In the genomic region with DNA sequence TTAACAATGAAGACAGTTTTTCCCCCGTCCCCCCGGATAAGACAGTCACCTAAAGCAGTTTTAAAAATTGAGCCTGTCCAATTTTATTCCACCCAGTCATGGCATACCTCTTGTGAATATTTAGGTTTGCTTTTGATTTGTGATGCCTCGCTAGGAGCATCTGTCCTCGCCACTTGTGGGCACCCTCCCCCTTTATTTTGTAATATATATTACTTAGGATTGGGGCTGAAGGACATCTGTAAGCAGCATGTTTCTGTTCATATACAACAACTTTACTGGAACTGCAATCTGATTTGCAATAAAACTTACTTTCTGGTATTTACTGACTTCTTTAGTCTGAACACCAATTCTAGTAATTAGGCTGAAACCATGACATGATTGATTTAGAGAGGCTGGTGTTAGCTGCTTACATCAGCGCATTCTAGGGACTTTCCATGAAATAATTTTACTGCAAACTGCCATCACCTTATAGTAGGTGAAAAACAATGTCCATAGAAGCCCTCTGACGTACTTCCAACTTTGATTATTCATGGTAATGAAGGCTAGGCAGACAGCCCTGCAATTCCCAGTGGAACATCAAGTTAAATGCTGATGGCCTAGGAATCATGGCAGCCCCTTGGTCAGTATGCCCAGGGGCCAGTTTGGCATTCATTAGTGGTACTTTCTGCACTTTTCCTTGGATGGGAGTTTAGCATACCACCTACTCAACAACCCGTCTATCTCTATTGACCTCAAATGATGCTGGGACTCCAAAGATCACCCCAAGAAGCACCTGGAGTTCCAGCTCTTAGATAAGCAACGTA, we compare ENCODE assay signal across 12 cellular contexts.
DNase-seq lines count a peak whose midpoint lies in the region; ATAC-seq, FAIRE-seq and TF ChIP-seq lines count a peak whose summit lies in the region.
"Had no signal": no experiment of that assay in that cellular context is flagged by ENCODE, and none has a peak within 500 bp of the region (broad histone marks: within the 10 kb centered on the region; RNA-seq: fewer than 3 reads in every experiment).

No MANE protein-coding gene starts in this region.

- TF ChIP-seq CTCF in GM13977 (IDR thresholded peaks at IDR 0.05; ENCODE audit: extremely low read depth, insufficient read depth, missing control alignments) = no peak
- TF ChIP-seq CTCF in GM12878 (IDR thresholded peaks at IDR 0.05 in 2 of 3, conservative IDR thresholded peaks at IDR 0.05 in 1 of 3; ENCODE audit: control insufficient read depth in 2 of 3, extremely low read depth in 1 of 3, insufficient read depth in 1 of 3, low read depth in 3 of 3, low read length in 3 of 3) = no peak
- no peak for TF ChIP-seq CTCF in tibial nerve (IDR thresholded peaks at IDR 0.05)

- no peaks in the 10 kb centered on the region for H3K36me3 ChIP-seq in GM12878 (ENCODE audit: control insufficient read depth in 2 of 2, insufficient read depth in 2 of 2, low read length in 1 of 2)
- no peaks in the 10 kb centered on the region for H3K36me3 ChIP-seq in tibial nerve
- H3K36me3 ChIP-seq: uterus had no signal

- TF ChIP-seq RAD21 in GM12878 (IDR thresholded peaks at IDR 0.05; ENCODE audit: insufficient read depth, low read depth, low read length) = no peak

- RAD21 ChIA-PET in GM12878 (lab: Charles Lee; ENCODE audit: unreplicated experiment) = interaction anchor here (0.5 to 1.7 kb wide), 3 partner anchors 44 to 334 kb away, joined by 3 to 7 read pairs (median 3); no protein-coding TSS in a partner anchor

- CTCF ChIA-PET in GM12878 (lab: Yijun Ruan, JAX) = interaction anchor here (0.7 to 2.0 kb wide), 7 partner anchors 9 to 333 kb away, joined by 3 to 4 read pairs (median 3); no protein-coding TSS in a partner anchor

- H3K4me3 ChIP-seq in GM12878 = no peak overlapping the region
- no peak overlapping the region for H3K4me3 ChIP-seq in tibial nerve
- H3K4me3 ChIP-seq: uterus had no signal

- H2AFZ ChIP-seq in GM12878 (ENCODE audit: control insufficient read depth, low read depth, low read length) = no peak overlapping the region; the same call in 1 of the 2 replicates

- no peak overlapping the region for H3K4me2 ChIP-seq in GM12878 (ENCODE audit: control insufficient read depth, insufficient read depth)

- H3K9me3 ChIP-seq in GM12878 (replicated peaks; ENCODE audit: control insufficient read depth, insufficient read depth, low read length) = no peaks in the 10 kb centered on the region
- peaks cover 0 to 20% (median 4%) of the 10 kb centered on the region in 4 donors for H3K9me3 ChIP-seq in tibial nerve
- H3K9me3 ChIP-seq: uterus had no signal

- FAIRE-seq in GM12878 (lab: Jason Lieb, UNC) = no peak
- FAIRE-seq in urothelium cell line (lab: Jason Lieb, UNC) = no peak

- POLR2A ChIA-PET in GM12878 (lab: Charles Lee) = interaction anchor here (0.5 to 1.4 kb wide), 2 partner anchors 45 to 334 kb away, joined by 3 to 9 read pairs; no protein-coding TSS in a partner anchor

- no peak overlapping the region for H3K9ac ChIP-seq in GM12878 (ENCODE audit: control insufficient read depth, insufficient read depth, low read length)

- H3K27ac ChIP-seq in GM12878 (ENCODE audit: control insufficient read depth, insufficient read depth) (no peak overlapping the region), tibial nerve (no peak overlapping the region)
- H3K27ac ChIP-seq: uterus had no signal

- peak; percentile 46 to 73; a peak in 3 of 4 replicates for TF ChIP-seq EP300 in GM12878 (IDR thresholded peaks at IDR 0.05; ENCODE audit: borderline replicate concordance in 1 of 2, control insufficient read depth in 1 of 2, low read depth in 2 of 2, low read length in 2 of 2)
- no peak for TF ChIP-seq EP300 in tibial nerve (IDR thresholded peaks at IDR 0.05)

- ATAC-seq in GM19035 (IDR thresholded peaks at IDR 0.05; ENCODE audit: unreplicated experiment) (peak; percentile 82), HG03354 (IDR thresholded peaks at IDR 0.05; ENCODE audit: poor library complexity, severe bottlenecking, unreplicated experiment) (peak; percentile 50), GM12878 (peak; percentile 94), GM19455 (IDR thresholded peaks at IDR 0.05; ENCODE audit: unreplicated experiment) (no peak)

- TF ChIP-seq POLR2A in GM12878 (IDR thresholded peaks at IDR 0.05; ENCODE audit: low read depth, low read length) (no peak), tibial nerve (IDR thresholded peaks at IDR 0.05) (no peak)

- H3K4me1 ChIP-seq in GM12878 (ENCODE audit: control insufficient read depth, insufficient read depth, low read length) (no peaks in the 10 kb centered on the region), tibial nerve (no peaks in the 10 kb centered on the region)
- H3K4me1 ChIP-seq: uterus had no signal

- SMC1A ChIA-PET in GM12878 (lab: Charles Lee; ENCODE audit: uncharacterized antibody, unreplicated experiment) = interaction anchor here (0.7 to 1.6 kb wide), 7 partner anchors 11 to 530 kb away, joined by 3 to 5 read pairs (median 3); no protein-coding TSS in a partner anchor

- BruUV-seq in GM12878 (replicated peaks; lab: Mats Ljungman, UMichigan) = no TSS peak

- intact Hi-C loops in GM12878 (cut with micrococcal nuclease; ENCODE audit: unreplicated experiment) = loop anchor here (5.0 kb wide), 1 partner anchor 45 kb away; no protein-coding TSS in a partner anchor

- H3K27me3 ChIP-seq in GM12878 (replicated peaks in 1 of 2; ENCODE audit: control insufficient read depth in 2 of 2, insufficient read depth in 2 of 2, low read length in 1 of 2) = no peaks in the 10 kb centered on the region
- H3K27me3 ChIP-seq in tibial nerve = no peaks in the 10 kb centered on the region
- H3K27me3 ChIP-seq: uterus had no signal

- in situ Hi-C loops in GM13977 (cut with MboI; ENCODE audit: low pct_unique_long_range_greater_than_20kb, low sequenced_read_pairs, unreplicated experiment) (no loop called here), GM12878 (cut with MboI) (no loop called here)

- DNase-seq in GM13977 (ENCODE audit: low spot score) (peak; percentile 20), GM12878 (ENCODE audit: low read depth, low spot score) (no peak), tibial nerve (ENCODE audit: low spot score in 2 of 2) (no peak), urothelium cell line (ENCODE audit: low spot score) (no peak), DMS153 (lab: John Stamatoyannopoulos, UW) (no peak)
- DNase-seq: activated CD4-positive, alpha-beta T cell treated with anti-CD3 and anti-CD28 coated beads, Interleukin-2, amount 10 ng/mL, durations not matched to agents 24 days and 14 days; cortex of kidney; kidney glomerular epithelial cell; uterus had no signal

- WGBS in GM12878 (ENCODE audit: insufficient coverage, insufficient replicate concordance, low lambda C conversion rate, missing lambda C conversion rate) = 2% methylated on average over 8 of the region's 8 CpGs
- WGBS in tibial nerve, 2 donors = 71 to 76% methylated on average over 8 of the region's 8 CpGs

- no peaks in the 10 kb centered on the region for H3K79me2 ChIP-seq in GM12878 (ENCODE audit: control insufficient read depth, insufficient read depth, low read length)

- no peaks in the 10 kb centered on the region for H4K20me1 ChIP-seq in GM12878 (ENCODE audit: control insufficient read depth, insufficient read depth)

TF ChIP-seq in GM12878, 131 proteins besides CTCF, POLR2A, EP300 and RAD21 (continues in another document):
- TF ChIP-seq, protein P1, sequence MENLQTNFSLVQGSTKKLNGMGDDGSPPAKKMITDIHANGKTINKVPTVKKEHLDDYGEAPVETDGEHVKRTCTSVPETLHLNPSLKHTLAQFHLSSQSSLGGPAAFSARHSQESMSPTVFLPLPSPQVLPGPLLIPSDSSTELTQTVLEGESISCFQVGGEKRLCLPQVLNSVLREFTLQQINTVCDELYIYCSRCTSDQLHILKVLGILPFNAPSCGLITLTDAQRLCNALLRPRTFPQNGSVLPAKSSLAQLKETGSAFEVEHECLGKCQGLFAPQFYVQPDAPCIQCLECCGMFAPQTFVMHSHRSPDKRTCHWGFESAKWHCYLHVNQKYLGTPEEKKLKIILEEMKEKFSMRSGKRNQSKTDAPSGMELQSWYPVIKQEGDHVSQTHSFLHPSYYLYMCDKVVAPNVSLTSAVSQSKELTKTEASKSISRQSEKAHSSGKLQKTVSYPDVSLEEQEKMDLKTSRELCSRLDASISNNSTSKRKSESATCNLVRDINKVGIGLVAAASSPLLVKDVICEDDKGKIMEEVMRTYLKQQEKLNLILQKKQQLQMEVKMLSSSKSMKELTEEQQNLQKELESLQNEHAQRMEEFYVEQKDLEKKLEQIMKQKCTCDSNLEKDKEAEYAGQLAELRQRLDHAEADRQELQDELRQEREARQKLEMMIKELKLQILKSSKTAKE (IDR thresholded peaks at IDR 0.05; ENCODE audit: low read depth, poor library complexity, severe bottlenecking) = peak; percentile 36
- TF ChIP-seq MEF2B (IDR thresholded peaks at IDR 0.05; ENCODE audit: partially characterized antibody, poor library complexity, severe bottlenecking) = peak; percentile 26
- no peak for TF ChIP-seq SUPT20H (IDR thresholded peaks at IDR 0.05; ENCODE audit: borderline replicate concordance, control insufficient read depth, low read depth, low read length)
- no peak for TF ChIP-seq SMARCA5 (IDR thresholded peaks at IDR 0.05)
- TF ChIP-seq MTA2 (IDR thresholded peaks at IDR 0.05; ENCODE audit: low read depth) = peak; percentile 84
- peak; percentile 84 for TF ChIP-seq DPF2 (IDR thresholded peaks at IDR 0.05)
- peak; percentile 31; the same call in 1 of the 2 replicates for TF ChIP-seq RUNX3 (IDR thresholded peaks at IDR 0.05; ENCODE audit: low read length)
- TF ChIP-seq, protein P2, sequence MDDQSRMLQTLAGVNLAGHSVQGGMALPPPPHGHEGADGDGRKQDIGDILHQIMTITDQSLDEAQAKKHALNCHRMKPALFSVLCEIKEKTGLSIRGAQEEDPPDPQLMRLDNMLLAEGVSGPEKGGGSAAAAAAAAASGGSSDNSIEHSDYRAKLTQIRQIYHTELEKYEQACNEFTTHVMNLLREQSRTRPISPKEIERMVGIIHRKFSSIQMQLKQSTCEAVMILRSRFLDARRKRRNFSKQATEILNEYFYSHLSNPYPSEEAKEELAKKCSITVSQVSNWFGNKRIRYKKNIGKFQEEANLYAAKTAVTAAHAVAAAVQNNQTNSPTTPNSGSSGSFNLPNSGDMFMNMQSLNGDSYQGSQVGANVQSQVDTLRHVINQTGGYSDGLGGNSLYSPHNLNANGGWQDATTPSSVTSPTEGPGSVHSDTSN (IDR thresholded peaks at IDR 0.05; ENCODE audit: insufficient replicate concordance, low read depth, low read length) = peak; percentile 65
- TF ChIP-seq POLR2AphosphoS2 (IDR thresholded peaks at IDR 0.05; ENCODE audit: low read depth, low read length) = no peak
- TF ChIP-seq FOXM1 (IDR thresholded peaks at IDR 0.05; ENCODE audit: low read depth, low read length) = peak; percentile 27; the same call in 1 of the 2 replicates
